Comparison of ENCODE assay signal across 8 cellular contexts in genomic region chr1:161726631-161727342, GRCh38. TPM values are rescaled to one million over a fixed set of nuclear protein-coding genes. Genes with fewer than 3 reads are reported as not detected.
DNase-seq lines count a peak whose midpoint lies in the region; ATAC-seq and TF ChIP-seq lines count a peak whose summit lies in the region.

No MANE protein-coding gene starts in this region.

- TF ChIP-seq CTCF in Caco-2 (IDR thresholded peaks at IDR 0.05; ENCODE audit: insufficient read depth in 1 of 2, low read depth in 1 of 2, low read length in 1 of 2, severe bottlenecking in 1 of 2, unreplicated experiment in 1 of 2) (no peak), foreskin keratinocyte (conservative IDR thresholded peaks at IDR 0.05) (peak; percentile 3), neural crest cell (conservative IDR thresholded peaks at IDR 0.05) (no peak)

- DNase-seq in Caco-2 (peak; percentile 80 to 92), HS-5 (ENCODE audit: low read depth) (peak; percentile 55), RPMI8226 (peak; percentile 90), foreskin keratinocyte (peak in 1 of 2 donors; percentile 64), neural crest cell (ENCODE audit: low read depth, low spot score) (peak; percentile 78), superior temporal gyrus (ENCODE audit: extremely low spot score) (peak; percentile 33)
- peak; percentile 54 for DNase-seq in activated gamma-delta T cell treated with anti-CD3 and anti-CD28 coated beads, Interleukin-2, amount 50 U/mL, for 16 hours (ENCODE audit: low read depth)

- CTCF ChIA-PET in Caco-2 (lab: Charles Lee), result interaction anchor here (0.7 to 1.5 kb wide), 5 partner anchors 12 to 310 kb away, joined by 3 to 8 read pairs (median 3); partner anchors contain the start of gene DUSP12

- H3K27me3 Mint-ChIP-seq in Caco-2 (ENCODE audit: insufficient read depth, unreplicated experiment) (peaks cover 9% of the 10 kb centered on the region), neural crest cell (ENCODE audit: low read depth) (peaks cover 76% of the 10 kb centered on the region)

- H3K27me3 ChIP-seq in Caco-2 (replicated peaks; ENCODE audit: control insufficient read depth, insufficient read depth, low read length), result no peaks in the 10 kb centered on the region
- H3K27me3 ChIP-seq in foreskin keratinocyte, result no peaks in the 10 kb centered on the region

- H3K27ac Mint-ChIP-seq in Caco-2 (ENCODE audit: unreplicated experiment) (no peak overlapping the region), neural crest cell (ENCODE audit: unreplicated experiment) (no peak overlapping the region)

- H3K4me1 ChIP-seq in Caco-2 (no peaks in the 10 kb centered on the region), foreskin keratinocyte (peaks cover 21% of the 10 kb centered on the region)

- BruUV-seq in Caco-2 (replicated peaks; lab: Mats Ljungman, UMichigan), result no TSS peak

- H3K27ac ChIP-seq in foreskin keratinocyte, result peak overlapping the region; percentile 85

- no peaks in the 10 kb centered on the region for H3K9me3 Mint-ChIP-seq in Caco-2 (ENCODE audit: unreplicated experiment)
- no peaks in the 10 kb centered on the region for H3K9me3 Mint-ChIP-seq in neural crest cell

- H3K4me3 Mint-ChIP-seq in Caco-2 (ENCODE audit: unreplicated experiment) (peak overlapping the region; percentile 77), neural crest cell (peak overlapping the region; percentile 98)

- peak overlapping the region; percentile 82 for H3K4me3 ChIP-seq in Caco-2 (ENCODE audit: low read depth, low read length)

- no peaks in the 10 kb centered on the region for H3K9me3 ChIP-seq in Caco-2

- peaks cover 7% of the 10 kb centered on the region for H3K4me1 Mint-ChIP-seq in Caco-2 (ENCODE audit: low read depth, unreplicated experiment)
- peaks cover 8% of the 10 kb centered on the region for H3K4me1 Mint-ChIP-seq in neural crest cell

- intact Hi-C loops in Caco-2 (cut with micrococcal nuclease; ENCODE audit: unreplicated experiment), result no loop called here

- ATAC-seq in GM19463 (IDR thresholded peaks at IDR 0.05; ENCODE audit: unreplicated experiment), result peak; percentile 49
- ATAC-seq in foreskin keratinocyte, result peak; percentile 62

- no peaks in the 10 kb centered on the region for H3K36me3 ChIP-seq in Caco-2 (ENCODE audit: control insufficient read depth, insufficient read depth, low read length)

- POLR2A ChIA-PET in Caco-2 (lab: Charles Lee), result interaction anchor here (0.8 to 1.1 kb wide), 2 partner anchors 14 to 23 kb away, joined by 3 read pairs; partner anchors contain the start of gene DUSP12

- peaks cover 15% of the 10 kb centered on the region for H3K36me3 Mint-ChIP-seq in Caco-2 (ENCODE audit: insufficient read depth, unreplicated experiment)
- no peaks in the 10 kb centered on the region for H3K36me3 Mint-ChIP-seq in neural crest cell (ENCODE audit: low read depth)

RNA-seq across cellular contexts. Expression of gene FCRLB, which starts 5.4 kb away (rescaled TPM):
- total RNA-seq in Caco-2 (2022) (0.29 and 0.30 TPM in 2 replicates), foreskin keratinocyte (0.51 and 0.92 TPM in 2 replicates), neural crest cell (0.40 and 0.43 TPM in 2 replicates)
- polyA plus RNA-seq in foreskin keratinocyte, result 0.72 and 0.87 TPM in 2 replicates

RNA-seq across cellular contexts. Expression of gene FCRLA, which starts 19.8 kb away (rescaled TPM):
- not detected in 2 replicates for total RNA-seq in Caco-2 (2022)
- total RNA-seq in foreskin keratinocyte, result 0.53 and 0.58 TPM in 2 replicates
- 0.45 and 0.77 TPM in 2 replicates for polyA plus RNA-seq in foreskin keratinocyte
- total RNA-seq in neural crest cell, result not detected in 2 replicates

RNA-seq across cellular contexts. Expression of gene DUSP12, which starts 22.8 kb away (rescaled TPM):
- total RNA-seq in Caco-2 (2022) (51.2 and 54.9 TPM in 2 replicates), foreskin keratinocyte (31.9 and 32.0 TPM in 2 replicates), neural crest cell (39.8 and 42.0 TPM in 2 replicates)
- 27.1 and 30.0 TPM in 2 replicates for polyA plus RNA-seq in foreskin keratinocyte

RNA-seq across cellular contexts. Expression of gene ATF6, which starts 39.3 kb away (rescaled TPM):
- 14.5 and 16.4 TPM in 2 replicates for total RNA-seq in Caco-2 (2022)
- total RNA-seq in foreskin keratinocyte, result 16.1 and 16.8 TPM in 2 replicates
- 8.3 and 10.8 TPM in 2 replicates for polyA plus RNA-seq in foreskin keratinocyte
- total RNA-seq in neural crest cell, result 17.8 and 18.5 TPM in 2 replicates
